8 cellular contexts compared by ENCODE assay signal in genomic region chr9:92762781-92763708, GRCh38. TPM values are rescaled to one million over a fixed set of nuclear protein-coding genes. Genes with fewer than 3 reads are reported as not detected.
DNase-seq lines count a peak whose midpoint lies in the region; ATAC-seq and TF ChIP-seq lines count a peak whose summit lies in the region.

No MANE protein-coding gene starts in this region.

- H3K9me2 ChIP-seq in OCI-LY7 (ENCODE audit: insufficient read depth, low read length), result no peaks in the 10 kb centered on the region

- BruUV-seq in OCI-LY7 (replicated peaks; lab: Mats Ljungman, UMichigan), result no TSS peak

- DNase-seq in COLO668 (lab: John Stamatoyannopoulos, UW; ENCODE audit: unreplicated experiment), result peak; percentile 36
- DNase-seq in OCI-LY7 (ENCODE audit: low spot score), result peak; percentile 51
- DNase-seq in endothelial cell (ENCODE audit: low spot score), result no peak
- DNase-seq in osteocyte (ENCODE audit: extremely low spot score, unreplicated experiment), result no peak
- DNase-seq in cerebellar nuclear complex (lab: John Stamatoyannopoulos, UW), result no peak
- no peak for DNase-seq in NCI-H1930 (lab: John Stamatoyannopoulos, UW)
- DNase-seq in SHP77 (lab: John Stamatoyannopoulos, UW), result no peak

- peaks cover 43% of the 10 kb centered on the region for H3K4me1 Mint-ChIP-seq in endothelial cell (ENCODE audit: unreplicated experiment)
- H3K4me1 Mint-ChIP-seq in osteocyte (ENCODE audit: unreplicated experiment), result peaks cover 34% of the 10 kb centered on the region

- H2AFZ ChIP-seq in OCI-LY7 (ENCODE audit: low read length), result no peak overlapping the region

- no peaks in the 10 kb centered on the region for H3K9me3 Mint-ChIP-seq in endothelial cell (ENCODE audit: unreplicated experiment)
- H3K9me3 Mint-ChIP-seq in osteocyte (ENCODE audit: unreplicated experiment), result no peaks in the 10 kb centered on the region

- ATAC-seq in GM21515 (IDR thresholded peaks at IDR 0.05; ENCODE audit: unreplicated experiment), result no peak

- CTCF ChIA-PET in OCI-LY7 (lab: Charles Lee; ENCODE audit: unreplicated experiment), result interaction anchor here (1.1 kb wide), 1 partner anchor 46 kb away, joined by 4 read pairs; no protein-coding TSS in a partner anchor

- H3K27ac Mint-ChIP-seq in endothelial cell (ENCODE audit: unreplicated experiment) (peak overlapping the region; percentile 83), osteocyte (ENCODE audit: unreplicated experiment) (peak overlapping the region; percentile 75)

- H3K36me3 Mint-ChIP-seq in endothelial cell (ENCODE audit: low read depth, unreplicated experiment) (peaks cover 13% of the 10 kb centered on the region), osteocyte (ENCODE audit: unreplicated experiment) (no peaks in the 10 kb centered on the region)

- intact Hi-C loops in OCI-LY7 (cut with micrococcal nuclease; ENCODE audit: unreplicated experiment), result loop anchor here (10.0 kb wide), 1 partner anchor 302 kb away; no protein-coding TSS in a partner anchor

- H3K27me3 Mint-ChIP-seq in endothelial cell (ENCODE audit: unreplicated experiment) (peaks cover 23% of the 10 kb centered on the region), osteocyte (ENCODE audit: unreplicated experiment) (no peaks in the 10 kb centered on the region)

- H4K20me1 ChIP-seq in OCI-LY7 (ENCODE audit: insufficient read depth, low read length), result peaks cover 23% of the 10 kb centered on the region

- H3K4me1 ChIP-seq in OCI-LY7 (ENCODE audit: insufficient read depth, low read length, poor library complexity, severe bottlenecking), result peaks cover 55% of the 10 kb centered on the region

- H3K4me3 ChIP-seq in OCI-LY7 (ENCODE audit: low read depth, low read length, poor library complexity, severe bottlenecking), result peak overlapping the region; percentile 99

- POLR2A ChIA-PET in OCI-LY7 (lab: Charles Lee), result interaction anchor here (0.6 kb wide), 1 partner anchor 25 kb away, joined by 3 read pairs; no protein-coding TSS in a partner anchor

- peaks cover 62% of the 10 kb centered on the region for H3K79me2 ChIP-seq in OCI-LY7 (ENCODE audit: insufficient read depth, low read depth, low read length)

- H3K9me3 ChIP-seq in OCI-LY7 (ENCODE audit: low read length), result no peaks in the 10 kb centered on the region

- TF ChIP-seq CTCF in OCI-LY7 (conservative IDR thresholded peaks at IDR 0.05; ENCODE audit: low read length), result no peak
- TF ChIP-seq CTCF in endothelial cell (IDR thresholded peaks at IDR 0.05; ENCODE audit: unreplicated experiment), result no peak
- TF ChIP-seq CTCF in osteocyte (IDR thresholded peaks at IDR 0.05), result no peak

- H3K4me3 Mint-ChIP-seq in endothelial cell (ENCODE audit: unreplicated experiment) (peak overlapping the region; percentile 96), osteocyte (ENCODE audit: unreplicated experiment) (peak overlapping the region; percentile 93)

- H3K4me2 ChIP-seq in OCI-LY7 (ENCODE audit: low read length), result peak overlapping the region; percentile 100

- no peaks in the 10 kb centered on the region for H3K36me3 ChIP-seq in OCI-LY7 (ENCODE audit: insufficient read depth, low read length)

- peak overlapping the region; percentile 31 for H3K27ac ChIP-seq in OCI-LY7 (ENCODE audit: low read depth, low read length, poor library complexity, severe bottlenecking)

RNA-seq across cellular contexts. Expression of gene BICD2, which starts 1.6 kb away (rescaled TPM):
- total RNA-seq in OCI-LY7 (2014; rRNA removed; shearing (Covaris generic)), result 71.0 and 71.7 TPM in 2 replicates
- total RNA-seq in OCI-LY7 (2022), result 46.5 and 53.9 TPM in 2 replicates
- total RNA-seq in endothelial cell (ENCODE audit: unreplicated experiment), result 31.8 TPM
- total RNA-seq in osteocyte, result 34.8 and 35.4 TPM in 2 replicates

Comparison
In these comparisons a context has a peak if more than half of its experiments do, and no peak if none do; other contexts are left out.
1. DNase-seq: peak in COLO668 (single experiment) and OCI-LY7 (single experiment); none in endothelial cell (single experiment), osteocyte (single experiment), cerebellar nuclear complex (0 of 2), NCI-H1930 (0 of 2) and SHP77 (0 of 2).